Comparison of ENCODE assay signal across 33 cellular contexts in the genomic region with DNA sequence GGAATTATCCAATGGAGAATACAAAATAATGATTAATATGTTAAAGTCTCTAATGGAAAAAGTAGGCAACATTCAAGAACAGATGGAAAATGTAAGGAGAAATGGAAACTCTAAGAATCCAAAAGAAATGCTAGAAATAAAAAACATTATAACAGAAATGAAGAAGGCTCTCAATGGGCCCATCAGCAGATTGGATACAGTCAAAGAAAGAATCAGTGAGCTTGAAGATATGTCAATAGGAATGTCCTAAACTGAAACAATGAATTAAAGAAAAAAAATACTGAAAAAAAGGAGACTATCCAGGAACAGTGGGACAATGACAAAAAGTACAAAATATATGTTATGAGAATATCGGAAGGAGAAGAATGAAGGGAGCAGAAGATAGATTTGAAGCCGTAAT.
"Had no signal": no experiment of that assay in that cellular context is flagged by ENCODE, and none has a peak within 500 bp of the region (broad histone marks: within the 10 kb centered on the region; RNA-seq: fewer than 3 reads in every experiment).

No MANE protein-coding gene starts in this region.

- H3K4me1 ChIP-seq: body of pancreas, breast epithelium, Peyer's patch had no signal

- H3K27me3 ChIP-seq: ascending aorta, body of pancreas, breast epithelium, Peyer's patch, SJSA1 had no signal

- H3K4me1 Mint-ChIP-seq: activated CD4-positive, alpha-beta T cell treated with anti-CD3 and anti-CD28 coated beads, Interleukin-2, amount 10 ng/mL, durations not matched to agents 24 days and 14 days; activated naive CD4-positive, alpha-beta T cell treated with anti-CD3 and anti-CD28 coated beads, Interleukin-2, amount 50 U/mL, for 24 hours had no signal

- H3K9me3 ChIP-seq: body of pancreas, breast epithelium, Peyer's patch, SJSA1 had no signal

- H3K4me3 Mint-ChIP-seq: activated CD4-positive, alpha-beta T cell treated with anti-CD3 and anti-CD28 coated beads, Interleukin-2, amount 10 ng/mL, durations not matched to agents 24 days and 14 days; activated CD8-positive, alpha-beta T cell treated with anti-CD3 and anti-CD28 coated beads, Interleukin-2, amount 10 ng/mL, durations not matched to agents 7 days and 5 days; activated naive CD4-positive, alpha-beta T cell treated with anti-CD3 and anti-CD28 coated beads, Interleukin-2, amount 50 U/mL, for 24 hours; activated naive CD8-positive, alpha-beta T cell treated with anti-CD3 and anti-CD28 coated beads, Interleukin-2, amount 10 ng/mL, durations not matched to agents 7 days and 5 days; activated T-cell treated with anti-CD3 and anti-CD28 coated beads, Interleukin-2, amount 50 U/mL, for 24 hours had no signal

- H3K4me2 ChIP-seq: KMS-11 had no signal

- H3K4me3 ChIP-seq: ascending aorta, body of pancreas, breast epithelium, Peyer's patch, SJSA1 had no signal

- H3K27me3 Mint-ChIP-seq: activated T-cell treated with anti-CD3 and anti-CD28 coated beads, Interleukin-2, amount 50 U/mL, for 24 hours had no signal

- ATAC-seq: activated CD8-positive, alpha-beta T cell treated with anti-CD3 and anti-CD28 coated beads, Interleukin-2, amount 10 ng/mL, durations not matched to agents 7 days and 5 days; PC-3 had no signal

- H3K36me3 Mint-ChIP-seq: activated naive CD8-positive, alpha-beta T cell treated with anti-CD3 and anti-CD28 coated beads, Interleukin-2, amount 10 ng/mL, durations not matched to agents 7 days and 5 days had no signal

- H3K9ac ChIP-seq: KMS-11 had no signal

- H3K27ac ChIP-seq: body of pancreas, KMS-11, Peyer's patch, SJSA1, WERI-Rb-1 had no signal

- H3K27ac Mint-ChIP-seq: activated CD4-positive, alpha-beta T cell treated with anti-CD3 and anti-CD28 coated beads, Interleukin-2, amount 10 ng/mL, durations not matched to agents 24 days and 14 days; activated CD8-positive, alpha-beta T cell treated with anti-CD3 and anti-CD28 coated beads, Interleukin-2, amount 10 ng/mL, durations not matched to agents 7 days and 5 days; activated naive CD4-positive, alpha-beta T cell treated with anti-CD3 and anti-CD28 coated beads, Interleukin-2, amount 50 U/mL, for 24 hours; activated naive CD8-positive, alpha-beta T cell treated with anti-CD3 and anti-CD28 coated beads, Interleukin-2, amount 10 ng/mL, durations not matched to agents 7 days and 5 days; activated T-cell treated with anti-CD3 and anti-CD28 coated beads, Interleukin-2, amount 50 U/mL, for 24 hours; activated T-helper 2 cell treated with anti-CD3 and anti-CD28 coated beads, Interferon-gamma antibody, Interleukin-2, Interleukin-4, amounts not matched to agents 10 μg/mL and 5 μg/mL and 100 μg/mL, durations not matched to agents 14 hours and 24 hours and 36 hours had no signal

- H3K36me3 ChIP-seq: breast epithelium, Peyer's patch, SJSA1, WERI-Rb-1 had no signal

- H3K9me3 Mint-ChIP-seq: activated CD4-positive, alpha-beta T cell treated with anti-CD3 and anti-CD28 coated beads, Interleukin-2, amount 10 ng/mL, durations not matched to agents 24 days and 14 days had no signal

- DNase-seq: activated CD4-positive, alpha-beta T cell treated with anti-CD3 and anti-CD28 coated beads for 1 hour; activated CD4-positive, alpha-beta T cell treated with anti-CD3 and anti-CD28 coated beads, Interleukin-2, amount 10 ng/mL, durations not matched to agents 24 days and 14 days; activated CD4-positive, alpha-beta T cell treated with anti-CD3 and anti-CD28 coated beads, Interleukin-2, amount 50 U/mL, for 4 hours; activated CD4-positive, CD25-positive, alpha-beta regulatory T cell; activated CD8-positive, alpha-beta T cell treated with anti-CD3 and anti-CD28 coated beads, Interleukin-2, amount 10 ng/mL, durations not matched to agents 7 days and 5 days; activated gamma-delta T cell; activated naive CD4-positive, alpha-beta T cell treated with Interleukin-2 at 50 U/mL for 16 hours; activated naive CD8-positive, alpha-beta T cell treated with anti-CD3 and anti-CD28 coated beads, Interleukin-2, amount 10 ng/mL, durations not matched to agents 7 days and 5 days; activated T-cell treated with anti-CD3 and anti-CD28 coated beads, Interleukin-2, amount 50 U/mL, for 24 hours; amygdala; body of pancreas; MM.1S; MV-4-11; NCI-H1092; NCI-H1436 treated with DMSO at 0.1 percent for 48 hours; NCI-H1694 treated with DMSO at 0.1 percent for 48 hours; NCI-H524 treated with DMSO at 0.1 percent for 48 hours; NK-92 treated with Interleukin-12 subunit alpha and Interleukin-12 subunit beta, amount 100 ng/mL, for 24 hours; PC-3; Peyer's patch; RPMI8226; SHP77 treated with DMSO at 0.1 percent for 48 hours; SW 1271; T-helper 1 cell; T-helper 2 cell; T-helper 9 cell; WERI-Rb-1 had no signal
